ENCODE assay signal across 8 cellular contexts in genomic region chr4:185128272-185129119, GRCh38. TPM values are rescaled to one million over a fixed set of nuclear protein-coding genes. Genes with fewer than 3 reads are reported as not detected.
DNase-seq lines count a peak whose midpoint lies in the region; ATAC-seq and TF ChIP-seq lines count a peak whose summit lies in the region.

No MANE protein-coding gene starts in this region.

- H3K4me1 Mint-ChIP-seq in WTC11, result peaks cover 12% of the 10 kb centered on the region

- peaks cover 3% of the 10 kb centered on the region; the same call in 1 of the 2 replicates for H3K4me1 ChIP-seq in HAP-1
- no peaks in the 10 kb centered on the region for H3K4me1 ChIP-seq in mesodermal cell (ENCODE audit: control insufficient read depth, insufficient read depth, low read length, poor library complexity, severe bottlenecking)
- peaks cover 0 to 15% (median 6%) of the 10 kb centered on the region in 4 donors for H3K4me1 ChIP-seq in tibial artery

- no peaks in the 10 kb centered on the region for H3K36me3 ChIP-seq in HAP-1 (replicated peaks)
- H3K36me3 ChIP-seq in mesodermal cell (ENCODE audit: control insufficient read depth, insufficient read depth, low read length), result no peaks in the 10 kb centered on the region
- no peaks in the 10 kb centered on the region for H3K36me3 ChIP-seq in tibial artery

- POLR2A ChIA-PET in WTC11 (lab: Charles Lee), result interaction anchor here (0.6 to 1.7 kb wide), 4 partner anchors 13 to 121 kb away, joined by 3 to 5 read pairs (median 5); partner anchors contain the start of gene SLC25A4

- CTCF ChIA-PET in WTC11 (lab: Charles Lee), result interaction anchor here (0.8 to 3.5 kb wide), 14 partner anchors 9 to 178 kb away, joined by 3 to 13 read pairs (median 4); partner anchors contain the start of genes HELT and SLC25A4

- peaks cover 35% of the 10 kb centered on the region for H3K27me3 Mint-ChIP-seq in WTC11 (ENCODE audit: low read depth)

- ATAC-seq in WTC11 (peak; percentile 74), GM18520 (IDR thresholded peaks at IDR 0.05; ENCODE audit: unreplicated experiment) (no peak)

- TF ChIP-seq CTCF in WTC11 (IDR thresholded peaks at IDR 0.05) (no peak), tibial artery (IDR thresholded peaks at IDR 0.05) (peak; percentile 16 to 29)

- no peaks in the 10 kb centered on the region for H3K27me3 ChIP-seq in HAP-1 (ENCODE audit: low read depth)
- H3K27me3 ChIP-seq in tibial artery, result no peaks in the 10 kb centered on the region

- H3K36me3 Mint-ChIP-seq in WTC11, result peaks cover 13% of the 10 kb centered on the region

- H3K27ac ChIP-seq in mesodermal cell (ENCODE audit: low read depth, low read length, severe bottlenecking) (no peak overlapping the region), tibial artery (peak overlapping the region; percentile 73 to 80)

- in situ Hi-C loops in HAP-1 (cut with MboI; ENCODE audit: low sequenced_read_pairs), result no loop called here

- 4 to 7% methylated on average over 44 to 71 of the region's 74 CpGs for WGBS in mesodermal cell (ENCODE audit: insufficient coverage in 2 of 2), 2 experiments

- peak overlapping the region; percentile 73 for H3K4me3 Mint-ChIP-seq in WTC11

- no peak overlapping the region; the same call in 1 of the 2 replicates for H3K27ac Mint-ChIP-seq in WTC11

- H3K9me3 Mint-ChIP-seq in WTC11, result peaks cover 3% of the 10 kb centered on the region

- DNase-seq in ELF-1 (ENCODE audit: low read depth, low spot score) (peak; percentile 70), HAP-1 (ENCODE audit: low spot score in 2 of 2) (peak in 1 of 2 experiments; percentile 57), WTC11 (ENCODE audit: low spot score) (peak; percentile 65), ecto neural progenitor cell (ENCODE audit: low spot score) (peak; percentile 71), tibial artery (no peak), foreskin melanocyte (no peak)

- peak overlapping the region; percentile 34 for H3K4me3 ChIP-seq in HAP-1
- peak overlapping the region; percentile 47 for H3K4me3 ChIP-seq in mesodermal cell (ENCODE audit: extremely low read depth, insufficient read depth, low read length, poor library complexity, severe bottlenecking)
- H3K4me3 ChIP-seq in tibial artery, result peak overlapping the region; percentile 64 to 81

- H3K9me3 ChIP-seq in HAP-1 (no peaks in the 10 kb centered on the region), mesodermal cell (ENCODE audit: control insufficient read depth, low read length) (no peaks in the 10 kb centered on the region), tibial artery (no peaks in the 10 kb centered on the region)

- intact Hi-C loops in tibial artery (cut with DNase I; ENCODE audit: low total_unique reads), result loop anchor here (10.0 kb wide), 1 partner anchor 304 kb away; the partner anchor contains the start of gene ACSL1

TF ChIP-seq in WTC11, 78 proteins besides CTCF, POLR2A, EP300 and RAD21 (continues in another document):
- TF ChIP-seq FOXJ3 (CRISPR knock-in tag; IDR thresholded peaks at IDR 0.05; ENCODE audit: borderline replicate concordance), result no peak
- TF ChIP-seq KAT7 (CRISPR knock-in tag; IDR thresholded peaks at IDR 0.05; ENCODE audit: borderline replicate concordance), result peak; percentile 86; the same call in 1 of the 2 replicates
- TF ChIP-seq ZNF532 (CRISPR knock-in tag; IDR thresholded peaks at IDR 0.05; ENCODE audit: borderline replicate concordance), result no peak
- peak; percentile 71 for TF ChIP-seq MAX (CRISPR knock-in tag; IDR thresholded peaks at IDR 0.05)
- TF ChIP-seq ZNF317 (CRISPR knock-in tag; IDR thresholded peaks at IDR 0.05; ENCODE audit: borderline replicate concordance, low read depth), result no peak
- peak; percentile 27; the same call in 1 of the 2 replicates for TF ChIP-seq ETV6 (CRISPR knock-in tag; IDR thresholded peaks at IDR 0.05)
- TF ChIP-seq, protein P1, sequence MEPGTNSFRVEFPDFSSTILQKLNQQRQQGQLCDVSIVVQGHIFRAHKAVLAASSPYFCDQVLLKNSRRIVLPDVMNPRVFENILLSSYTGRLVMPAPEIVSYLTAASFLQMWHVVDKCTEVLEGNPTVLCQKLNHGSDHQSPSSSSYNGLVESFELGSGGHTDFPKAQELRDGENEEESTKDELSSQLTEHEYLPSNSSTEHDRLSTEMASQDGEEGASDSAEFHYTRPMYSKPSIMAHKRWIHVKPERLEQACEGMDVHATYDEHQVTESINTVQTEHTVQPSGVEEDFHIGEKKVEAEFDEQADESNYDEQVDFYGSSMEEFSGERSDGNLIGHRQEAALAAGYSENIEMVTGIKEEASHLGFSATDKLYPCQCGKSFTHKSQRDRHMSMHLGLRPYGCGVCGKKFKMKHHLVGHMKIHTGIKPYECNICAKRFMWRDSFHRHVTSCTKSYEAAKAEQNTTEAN (CRISPR knock-in tag; IDR thresholded peaks at IDR 0.05), result peak; percentile 63; the same call in 1 of the 2 replicates
- TF ChIP-seq IRF2 (CRISPR knock-in tag; IDR thresholded peaks at IDR 0.05; ENCODE audit: borderline replicate concordance, low read depth), result no peak
- no peak for TF ChIP-seq ERG (CRISPR knock-in tag; IDR thresholded peaks at IDR 0.05)
- TF ChIP-seq TEAD4 (CRISPR knock-in tag; IDR thresholded peaks at IDR 0.05), result no peak
- TF ChIP-seq MXD4 (CRISPR knock-in tag; IDR thresholded peaks at IDR 0.05; ENCODE audit: borderline replicate concordance), result no peak
- TF ChIP-seq CREM (CRISPR knock-in tag; IDR thresholded peaks at IDR 0.05), result peak; percentile 63; the same call in 1 of the 2 replicates
- no peak for TF ChIP-seq NR1H2 (CRISPR knock-in tag; IDR thresholded peaks at IDR 0.05)
- TF ChIP-seq RORB (CRISPR knock-in tag; IDR thresholded peaks at IDR 0.05), result no peak
- TF ChIP-seq HMGA2 (CRISPR knock-in tag; IDR thresholded peaks at IDR 0.05), result no peak
- no peak for TF ChIP-seq USF2 (CRISPR knock-in tag; IDR thresholded peaks at IDR 0.05)

RNA-seq across cellular contexts. Expression of gene SLC25A4, which starts 14.6 kb away (rescaled TPM):
- 40.2 to 44.6 TPM (median 43.9 TPM) in 3 replicates for total RNA-seq in WTC11 (2021)
- polyA plus RNA-seq in mesodermal cell (2013, experiment 1 of 2), result 15.3 TPM
- polyA plus RNA-seq in mesodermal cell (2013, experiment 2 of 2), result 13.8 TPM

Comparison
In these comparisons a context has a peak if more than half of its experiments do, and no peak if none do; other contexts are left out.
1. DNase-seq: peak in ELF-1 (single experiment), WTC11 (single experiment) and ecto neural progenitor cell (single experiment); none in tibial artery (0 of 2) and foreskin melanocyte (single experiment).
2. Peak in every context shown above with its lines, with median percentiles within 50 percentile points of each other: H3K4me3 ChIP-seq.